ENCODE assay signal across 18 cellular contexts in the genomic region with DNA sequence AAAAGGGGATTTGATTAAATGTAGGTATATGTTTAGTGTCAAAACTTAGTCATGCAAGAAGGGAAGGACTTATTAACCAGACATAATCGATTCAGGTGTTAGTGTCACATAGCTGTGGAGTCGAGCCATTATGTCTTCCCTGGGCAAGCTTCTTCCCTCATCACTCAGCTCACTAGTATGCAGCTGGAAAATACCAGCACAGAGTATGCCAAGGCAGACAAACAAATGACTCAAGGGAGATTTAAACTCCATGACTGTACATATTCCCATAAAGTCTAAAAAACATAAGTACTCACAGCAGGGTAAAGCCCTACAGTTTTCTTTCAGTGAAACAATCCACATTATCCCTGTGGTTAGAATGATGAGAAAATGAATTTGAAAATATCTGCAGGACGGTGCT.
DNase-seq lines count a peak whose midpoint lies in the region; FAIRE-seq and TF ChIP-seq lines count a peak whose summit lies in the region.
"Had no signal": no experiment of that assay in that cellular context is flagged by ENCODE, and none has a peak within 500 bp of the region (broad histone marks: within the 10 kb centered on the region; RNA-seq: fewer than 3 reads in every experiment).

No MANE protein-coding gene starts in this region.

- H3K27ac Mint-ChIP-seq in nephron progenitor cell: no peak overlapping the region
- H3K27ac Mint-ChIP-seq: activated naive CD4-positive, alpha-beta T cell treated with anti-CD3 and anti-CD28 coated beads, Interleukin-2, amount 10 ng/mL, durations not matched to agents 7 days and 5 days had no signal

- intact Hi-C loops in kidney (cut with DNase I): no loop called here

- H3K9ac ChIP-seq in keratinocyte (ENCODE audit: control insufficient read depth, extremely low read depth, insufficient read depth, low read length) (no peak overlapping the region), kidney (ENCODE audit: low read length in 2 of 2) (no peak overlapping the region)

- no peaks in the 10 kb centered on the region for H3K9me1 ChIP-seq in keratinocyte (ENCODE audit: control insufficient read depth, extremely low read depth, insufficient read depth, low read length)

- TF ChIP-seq CTCF in AG04449 (IDR thresholded peaks at IDR 0.05; ENCODE audit: insufficient read depth, low read length, missing control alignments): no peak
- TF ChIP-seq CTCF in bronchial epithelial cell (IDR thresholded peaks at IDR 0.05; ENCODE audit: insufficient read depth, low read length, severe bottlenecking): no peak
- no peak for TF ChIP-seq CTCF in keratinocyte (optimal IDR thresholded peaks at IDR 0.05 in 1 of 3, IDR thresholded peaks at IDR 0.05 in 1 of 3, conservative IDR thresholded peaks at IDR 0.05 in 1 of 3; ENCODE audit: extremely low read depth in 1 of 3, insufficient read depth in 2 of 3, low read length in 3 of 3)
- no peak for TF ChIP-seq CTCF in kidney (IDR thresholded peaks at IDR 0.05; ENCODE audit: borderline replicate concordance, extremely low read depth, insufficient read depth)
- no peak for TF ChIP-seq CTCF in nephron progenitor cell (IDR thresholded peaks at IDR 0.05)

- dilution Hi-C loops in keratinocyte (cut with MboI; ENCODE audit: extremely low pct_ligation_motif_present, low sequenced_read_pairs): no loop called here

- no peaks in the 10 kb centered on the region for H4K20me1 ChIP-seq in keratinocyte (ENCODE audit: control insufficient read depth, extremely low read depth, insufficient read depth, low read length)

- peaks cover 3% of the 10 kb centered on the region for H3K27me3 Mint-ChIP-seq in nephron progenitor cell (ENCODE audit: low read depth, poor library complexity)
- H3K27me3 Mint-ChIP-seq: activated naive CD4-positive, alpha-beta T cell treated with anti-CD3 and anti-CD28 coated beads, Interleukin-2, amount 10 ng/mL, durations not matched to agents 7 days and 5 days had no signal

- H3K4me1 Mint-ChIP-seq in nephron progenitor cell: no peaks in the 10 kb centered on the region
- H3K4me1 Mint-ChIP-seq: activated naive CD4-positive, alpha-beta T cell treated with anti-CD3 and anti-CD28 coated beads, Interleukin-2, amount 10 ng/mL, durations not matched to agents 7 days and 5 days; neural crest cell had no signal

- H3K79me2 ChIP-seq in keratinocyte (ENCODE audit: control insufficient read depth, insufficient read depth, low read length): no peaks in the 10 kb centered on the region

- H3K27me3 ChIP-seq in bronchial epithelial cell (ENCODE audit: control insufficient read depth, insufficient read depth, low read length) (no peaks in the 10 kb centered on the region), keratinocyte (ENCODE audit: control insufficient read depth, extremely low read depth, insufficient read depth, low read length) (no peaks in the 10 kb centered on the region)
- H3K27me3 ChIP-seq: heart right ventricle, upper lobe of right lung had no signal

- CTCF ChIA-PET in AG04449 (lab: Yijun Ruan, JAX): interaction anchor here (1.3 kb wide), 1 partner anchor 172 kb away, joined by 4 read pairs; no protein-coding TSS in a partner anchor

- DNase-seq in AG04449 (ENCODE audit: low read depth, low spot score) (peak; percentile 40), HT1080 (ENCODE audit: low read depth) (peak; percentile 57), bronchial epithelial cell (ENCODE audit: low read depth) (peak; percentile 82), keratinocyte (ENCODE audit: low read depth, low spot score) (peak; percentile 46), kidney (no peak), epidermal melanocyte (ENCODE audit: insufficient read length, low spot score) (no peak), cortex of kidney (lab: John Stamatoyannopoulos, UW) (no peak), nephron progenitor cell (no peak)
- DNase-seq: activated naive CD4-positive, alpha-beta T cell treated with anti-CD3 and anti-CD28 coated beads, Interleukin-2, amount 10 ng/mL, durations not matched to agents 7 days and 5 days; AML-193; heart right ventricle; NCI-H1417 treated with DMSO at 0.1 percent for 48 hours; NCI-H446 treated with DMSO at 0.1 percent for 48 hours; RPMI8226; upper lobe of right lung had no signal

- no peaks in the 10 kb centered on the region for H3K9me3 ChIP-seq in keratinocyte (ENCODE audit: control insufficient read depth, low read depth, low read length)
- no peaks in the 10 kb centered on the region for H3K9me3 ChIP-seq in kidney (ENCODE audit: control insufficient read depth in 1 of 2, low read length in 2 of 2)
- H3K9me3 ChIP-seq: HAP-1, heart right ventricle, upper lobe of right lung had no signal

- H3K4me3 ChIP-seq in AG04449 (ENCODE audit: low read depth, low read length) (no peak overlapping the region), bronchial epithelial cell (ENCODE audit: low read depth, low read length) (no peak overlapping the region), keratinocyte (ENCODE audit: control insufficient read depth in 2 of 3, extremely low read depth in 1 of 3, insufficient read depth in 2 of 3, low read depth in 1 of 3, low read length in 3 of 3) (no peak overlapping the region), kidney (ENCODE audit: low read length in 2 of 2) (no peak overlapping the region)
- H3K4me3 ChIP-seq: HAP-1, heart right ventricle, upper lobe of right lung had no signal

- H3K4me3 Mint-ChIP-seq in nephron progenitor cell: no peak overlapping the region
- H3K4me3 Mint-ChIP-seq: activated naive CD4-positive, alpha-beta T cell treated with anti-CD3 and anti-CD28 coated beads, Interleukin-2, amount 10 ng/mL, durations not matched to agents 7 days and 5 days; neural crest cell had no signal

- no peak overlapping the region for H3K4me2 ChIP-seq in keratinocyte (ENCODE audit: control insufficient read depth, extremely low read depth, insufficient read depth, low read depth, low read length)

- no peak for FAIRE-seq in bronchial epithelial cell (lab: Jason Lieb, UNC)
- no peak for FAIRE-seq in keratinocyte (lab: Jason Lieb, UNC)
- no peak for FAIRE-seq in kidney (lab: Jason Lieb, UNC)
- FAIRE-seq: TTC549 had no signal

- H2AFZ ChIP-seq in keratinocyte (ENCODE audit: control insufficient read depth, low read length): no peak overlapping the region

- POLR2A ChIA-PET in AG04449 (lab: Yijun Ruan, JAX): no interaction called here

- H3K27ac ChIP-seq in keratinocyte (ENCODE audit: control insufficient read depth, insufficient read depth, low read length) (no peak overlapping the region), kidney (ENCODE audit: low read depth in 2 of 2, low read length in 2 of 2) (no peak overlapping the region)
- H3K27ac ChIP-seq: heart right ventricle, upper lobe of right lung had no signal

- no peaks in the 10 kb centered on the region for H3K36me3 Mint-ChIP-seq in nephron progenitor cell (ENCODE audit: low read depth)
- H3K36me3 Mint-ChIP-seq: activated naive CD4-positive, alpha-beta T cell treated with anti-CD3 and anti-CD28 coated beads, Interleukin-2, amount 10 ng/mL, durations not matched to agents 7 days and 5 days had no signal

- H3K9me3 Mint-ChIP-seq in nephron progenitor cell: peaks cover 9% of the 10 kb centered on the region
- H3K9me3 Mint-ChIP-seq: activated naive CD4-positive, alpha-beta T cell treated with anti-CD3 and anti-CD28 coated beads, Interleukin-2, amount 10 ng/mL, durations not matched to agents 7 days and 5 days; neural crest cell had no signal

- H3K36me3 ChIP-seq in bronchial epithelial cell (ENCODE audit: control insufficient read depth, insufficient read depth, low read length) (no peaks in the 10 kb centered on the region), keratinocyte (ENCODE audit: control insufficient read depth in 2 of 2, extremely low read depth in 1 of 2, insufficient read depth in 2 of 2, low read length in 2 of 2) (no peaks in the 10 kb centered on the region), kidney (ENCODE audit: control insufficient read depth in 1 of 2, insufficient read depth in 2 of 2, low read length in 2 of 2) (no peaks in the 10 kb centered on the region)
- H3K36me3 ChIP-seq: HAP-1, heart right ventricle, upper lobe of right lung had no signal

- no peaks in the 10 kb centered on the region for H3K4me1 ChIP-seq in keratinocyte (ENCODE audit: control insufficient read depth, extremely low read depth, insufficient read depth, low read length)
- H3K4me1 ChIP-seq in kidney (ENCODE audit: control insufficient read depth in 1 of 2, insufficient read depth in 1 of 2, low read depth in 1 of 2, low read length in 2 of 2): no peaks in the 10 kb centered on the region
- H3K4me1 ChIP-seq: HAP-1, heart right ventricle, upper lobe of right lung had no signal

Comparison
In these comparisons a context has a peak if more than half of its experiments do, and no peak if none do; other contexts are left out.
1. DNase-seq: peak in AG04449 (single experiment), HT1080 (single experiment), bronchial epithelial cell (single experiment) and keratinocyte (single experiment); none in kidney (single experiment), epidermal melanocyte (single experiment), cortex of kidney (single experiment) and nephron progenitor cell (single experiment).